ENCODE assay signal across 8 cellular contexts in genomic region chr16:83952940-83953795, GRCh38. TPM values are rescaled to one million over a fixed set of nuclear protein-coding genes. Genes with fewer than 3 reads are reported as not detected.
DNase-seq lines count a peak whose midpoint lies in the region; ATAC-seq, FAIRE-seq and TF ChIP-seq lines count a peak whose summit lies in the region.

Gene OSGIN1 (plus strand): TSS chr16:83953240. CDS start chr16:83957672, 4,432 bp downstream.

- peak; percentile 96 for DNase-seq in Calu3
- DNase-seq in RCC 7860 (ENCODE audit: low spot score) = peak; percentile 80
- peak; percentile 96 for DNase-seq in fibroblast of pulmonary artery (ENCODE audit: low read depth)
- DNase-seq in natural killer cell treated with Interleukin-12 subunit alpha and Interleukin-12 subunit beta and Interleukin-15 and Interleukin-18, amount 100 ng/mL, for 72 hours (ENCODE audit: low spot score) = no peak
- peak; percentile 96 for DNase-seq in stomach

- H3K9me3 Mint-ChIP-seq in Calu3 (ENCODE audit: low read depth, unreplicated experiment) = no peaks in the 10 kb centered on the region
- no peaks in the 10 kb centered on the region for H3K9me3 Mint-ChIP-seq in activated T-helper 17 cell treated with anti-CD3 and anti-CD28 coated beads, Interleukin-2, amount 50 U/mL, for 72 hours
- no peaks in the 10 kb centered on the region for H3K9me3 Mint-ChIP-seq in natural killer cell treated with Interleukin-12 subunit alpha and Interleukin-12 subunit beta and Interleukin-15 and Interleukin-18, amount 100 ng/mL, for 72 hours

- TF ChIP-seq EP300 in stomach (IDR thresholded peaks at IDR 0.05) = no peak

- H3K27me3 ChIP-seq in HUES64 (ENCODE audit: insufficient read depth, low read length) = no peaks in the 10 kb centered on the region
- H3K27me3 ChIP-seq in stomach = no peaks in the 10 kb centered on the region

- ATAC-seq in GM21447 (IDR thresholded peaks at IDR 0.05; ENCODE audit: unreplicated experiment) = peak; percentile 89
- peak; percentile 93 for ATAC-seq in activated T-helper 17 cell treated with anti-CD3 and anti-CD28 coated beads, Interleukin-2, amount 50 U/mL, for 72 hours (replicated peaks)
- ATAC-seq in natural killer cell treated with Interleukin-12 subunit alpha and Interleukin-12 subunit beta and Interleukin-15 and Interleukin-18, amount 100 ng/mL, for 72 hours = peak; percentile 88

- WGBS in HUES64 = 8% methylated on average over 29 of the region's 30 CpGs
- WGBS in stomach, 5 donors = 0 to 4% (median 2%) methylated on average over 9 to 30 of the region's 30 CpGs

- H3K9me3 ChIP-seq in HUES64 (ENCODE audit: insufficient read depth, low read depth, low read length) (no peaks in the 10 kb centered on the region), stomach (no peaks in the 10 kb centered on the region)

- H3K27ac ChIP-seq in HUES64 (ENCODE audit: low read depth, low read length) (no peak within 1 kb of the TSS), stomach (peak within 1 kb of the TSS; percentile 94 to 98 (median 94))

- H3K36me3 Mint-ChIP-seq in Calu3 (ENCODE audit: insufficient read depth, unreplicated experiment) = peaks cover 46% of the 10 kb centered on the region
- H3K36me3 Mint-ChIP-seq in activated T-helper 17 cell treated with anti-CD3 and anti-CD28 coated beads, Interleukin-2, amount 50 U/mL, for 72 hours (ENCODE audit: low read depth) = no peaks in the 10 kb centered on the region
- no peaks in the 10 kb centered on the region for H3K36me3 Mint-ChIP-seq in natural killer cell treated with Interleukin-12 subunit alpha and Interleukin-12 subunit beta and Interleukin-15 and Interleukin-18, amount 100 ng/mL, for 72 hours

- intact Hi-C loops in Calu3 (cut with micrococcal nuclease; ENCODE audit: unreplicated experiment) (loop anchor here (10.0 kb wide), 2 partner anchors 128 to 222 kb away; no protein-coding TSS in a partner anchor), stomach (cut with DNase I; ENCODE audit: low total_unique reads) (no loop called here)

- H3K4me3 ChIP-seq in HUES64 (ENCODE audit: low read length) = peak within 1 kb of the TSS; percentile 56
- peak within 1 kb of the TSS; percentile 69 for H3K4me3 ChIP-seq in fibroblast of pulmonary artery (replicated peaks; ENCODE audit: low read depth, low read length)
- peak within 1 kb of the TSS; percentile 52 to 66 (median 57) for H3K4me3 ChIP-seq in stomach

- H3K36me3 ChIP-seq in HUES64 (ENCODE audit: insufficient read depth, low read length) (no peaks in the 10 kb centered on the region), stomach (peaks cover 2 to 10% (median 7%) of the 10 kb centered on the region in 4 donors)

- H3K4me1 ChIP-seq in HUES64 (ENCODE audit: insufficient read depth, low read length) = peaks cover 6% of the 10 kb centered on the region; the same call in 1 of the 2 replicates
- peaks cover 18 to 46% (median 33%) of the 10 kb centered on the region in 4 donors for H3K4me1 ChIP-seq in stomach

- peaks cover 9% of the 10 kb centered on the region for H3K4me1 Mint-ChIP-seq in Calu3 (ENCODE audit: low read depth, unreplicated experiment)
- H3K4me1 Mint-ChIP-seq in activated T-helper 17 cell treated with anti-CD3 and anti-CD28 coated beads, Interleukin-2, amount 50 U/mL, for 72 hours = no peaks in the 10 kb centered on the region
- H3K4me1 Mint-ChIP-seq in natural killer cell treated with Interleukin-12 subunit alpha and Interleukin-12 subunit beta and Interleukin-15 and Interleukin-18, amount 100 ng/mL, for 72 hours (ENCODE audit: low read depth in 2 of 2) = no peaks in the 10 kb centered on the region

- CTCF ChIA-PET in Calu3 (lab: Charles Lee) = interaction anchor here (0.6 to 1.3 kb wide), 8 partner anchors 17 to 234 kb away, joined by 3 to 9 read pairs (median 4); partner anchors contain the start of gene TAF1C

- TF ChIP-seq CTCF in Calu3 (IDR thresholded peaks at IDR 0.05; ENCODE audit: unreplicated experiment) (no peak), fibroblast of pulmonary artery (IDR thresholded peaks at IDR 0.05; ENCODE audit: low read length, missing control alignments) (no peak), stomach (IDR thresholded peaks at IDR 0.05) (no peak)

- H3K4me3 Mint-ChIP-seq in Calu3 (ENCODE audit: low read depth, unreplicated experiment) = peak within 1 kb of the TSS; percentile 84
- peak within 1 kb of the TSS; percentile 50 for H3K4me3 Mint-ChIP-seq in activated T-helper 17 cell treated with anti-CD3 and anti-CD28 coated beads, Interleukin-2, amount 50 U/mL, for 72 hours
- H3K4me3 Mint-ChIP-seq in natural killer cell treated with Interleukin-12 subunit alpha and Interleukin-12 subunit beta and Interleukin-15 and Interleukin-18, amount 100 ng/mL, for 72 hours = peak within 1 kb of the TSS; percentile 22

- peak within 1 kb of the TSS; percentile 87 for H3K27ac Mint-ChIP-seq in Calu3 (ENCODE audit: unreplicated experiment)
- no peak within 1 kb of the TSS for H3K27ac Mint-ChIP-seq in activated T-helper 17 cell treated with anti-CD3 and anti-CD28 coated beads, Interleukin-2, amount 50 U/mL, for 72 hours
- no peak within 1 kb of the TSS for H3K27ac Mint-ChIP-seq in natural killer cell treated with Interleukin-12 subunit alpha and Interleukin-12 subunit beta and Interleukin-15 and Interleukin-18, amount 100 ng/mL, for 72 hours

- TF ChIP-seq POLR2A in stomach (IDR thresholded peaks at IDR 0.05) = peak in 2 of 4 donors; percentile 48 to 95

- H3K27me3 Mint-ChIP-seq in Calu3 (ENCODE audit: unreplicated experiment) = no peaks in the 10 kb centered on the region
- peaks cover 9% of the 10 kb centered on the region for H3K27me3 Mint-ChIP-seq in activated T-helper 17 cell treated with anti-CD3 and anti-CD28 coated beads, Interleukin-2, amount 50 U/mL, for 72 hours
- peaks cover 8 to 12% of the 10 kb centered on the region in 2 donors for H3K27me3 Mint-ChIP-seq in natural killer cell treated with Interleukin-12 subunit alpha and Interleukin-12 subunit beta and Interleukin-15 and Interleukin-18, amount 100 ng/mL, for 72 hours

- FAIRE-seq in RCC 7860 (lab: Jason Lieb, UNC) = no peak

- peak within 1 kb of the TSS; percentile 24; the same call in 1 of the 2 replicates for H3K9ac ChIP-seq in HUES64 (ENCODE audit: low read depth, low read length)

- BruUV-seq in Calu3 (replicated peaks; lab: Mats Ljungman, UMichigan) = no TSS peak

RNA-seq across cellular contexts. Expression of gene OSGIN1, which starts in this region (rescaled TPM):
- 13.9 and 15.6 TPM in 2 replicates for total RNA-seq in Calu3 (2022)
- 0.70 TPM for polyA plus RNA-seq in HUES64 (2013, experiment 1 of 2)
- polyA plus RNA-seq in HUES64 (2013, experiment 2 of 2) = 0.70 TPM
- 1 to 10 TPM in 1 of 2 donors, under 1 TPM in 1; 0.48 to 2.5 TPM for total RNA-seq in activated T-helper 17 cell treated with anti-CD3 and anti-CD28 coated beads, Interleukin-2, amount 50 U/mL, for 72 hours
- under 1 TPM in 1 of 2 donors, not detected in 1; 0.38 TPM for total RNA-seq in natural killer cell treated with Interleukin-12 subunit alpha and Interleukin-12 subunit beta and Interleukin-15 and Interleukin-18, amount 100 ng/mL, for 72 hours
- 10 to 100 TPM in 3 of 5 donors, 1 to 10 TPM in 2; 2.6 to 28.6 (median 24.5) TPM for total RNA-seq in stomach
- 10 to 100 TPM in 1 of 3 donors, 1 to 10 TPM in 2; 8.3 to 10.5 (median 9.9) TPM for polyA plus RNA-seq in stomach

Comparison
In these comparisons a context has a peak if more than half of its experiments do, and no peak if none do; other contexts are left out.
1. Peak in ATAC-seq in natural killer cell treated with Interleukin-12 subunit alpha and Interleukin-12 subunit beta and Interleukin-15 and Interleukin-18, amount 100 ng/mL, for 72 hours; RNA of the gene not detected or under 1 TPM.
2. H3K4me3 Mint-ChIP-seq: peak in every context shown above with its lines; median percentile 84 in Calu3; 50 in activated T-helper 17 cell treated with anti-CD3 and anti-CD28 coated beads, Interleukin-2, amount 50 U/mL, for 72 hours; 22 in natural killer cell treated with Interleukin-12 subunit alpha and Interleukin-12 subunit beta and Interleukin-15 and Interleukin-18, amount 100 ng/mL, for 72 hours.